8 cellular contexts compared by ENCODE assay signal in genomic region chr11:9930562-9931331, GRCh38.
DNase-seq lines count a peak whose midpoint lies in the region; ATAC-seq, FAIRE-seq and TF ChIP-seq lines count a peak whose summit lies in the region.
"Not testable (repeated sequence)": the region's sequence is repeated elsewhere in the genome, so short reads cannot be mapped to it uniquely, and the experiment has no call there.

No MANE protein-coding gene starts in this region.

- not testable (repeated sequence) for TF ChIP-seq EP300 in K562 (IDR thresholded peaks at IDR 0.05; ENCODE audit: low read length)
- TF ChIP-seq EP300 in HepG2 (IDR thresholded peaks at IDR 0.05; ENCODE audit: low read depth in 2 of 2, low read length in 2 of 2) (peak; percentile 59 to 60; a peak in 3 of 4 replicates), HepG2 (CRISPR knock-in tag; IDR thresholded peaks at IDR 0.05; ENCODE audit: borderline replicate concordance) (peak; percentile 53; the same call in 1 of the 2 replicates)

- not testable (repeated sequence) for H3K9me2 ChIP-seq in OCI-LY1 (ENCODE audit: low read depth, low read length)

- peaks cover 38% of the 10 kb centered on the region for H3K4me1 Mint-ChIP-seq in WTC11

- not testable (repeated sequence) for H2AFZ ChIP-seq in OCI-LY1 (ENCODE audit: low read length)
- H2AFZ ChIP-seq in K562 (ENCODE audit: low read depth, low read length) (peak overlapping the region; percentile 85), HepG2 (ENCODE audit: low read length) (peak overlapping the region; percentile 39)

- H3K4me3 Mint-ChIP-seq in WTC11 = not testable (repeated sequence)

- POLR2A ChIA-PET in WTC11 (lab: Charles Lee); K562 (lab: Yijun Ruan, JAX): not testable (repeated sequence)
- POLR2A ChIA-PET in HepG2 (lab: Yijun Ruan, JAX) = interaction anchor here (0.6 to 1.5 kb wide), 4 partner anchors 20 to 396 kb away, joined by 3 to 4 read pairs (median 4); partner anchors contain the start of gene ADM

- H3K4me2 ChIP-seq in OCI-LY1 (ENCODE audit: low read length) (peak overlapping the region; percentile 41), K562 (ENCODE audit: insufficient read depth, low read length) (peak overlapping the region; percentile 66), HepG2 (ENCODE audit: low read depth, low read length) (peak overlapping the region; percentile 79)

- H3K79me2 ChIP-seq in OCI-LY1 (ENCODE audit: insufficient read depth, low read length); K562 (ENCODE audit: control insufficient read depth, insufficient read depth, low read length); HepG2 (ENCODE audit: insufficient read depth, low read length): not testable (repeated sequence)

- ATAC-seq in WTC11 = not testable (repeated sequence)
- ATAC-seq in K562 (peak; percentile 65), HepG2 (peak; percentile 100)

- not testable (repeated sequence) for H3K27ac ChIP-seq in OCI-LY1 (ENCODE audit: low read depth, low read length, poor library complexity, severe bottlenecking); K562 (ENCODE audit: extremely low read depth, low read depth, low read length)
- peak overlapping the region; percentile 67 for H3K27ac ChIP-seq in HepG2 (ENCODE audit: extremely low read length, insufficient read depth, low read length)

- not testable (repeated sequence) for H3K36me3 ChIP-seq in OCI-LY1 (ENCODE audit: insufficient read depth, low read length); K562 (ENCODE audit: control insufficient read depth, insufficient read depth, low read length); HepG2 (replicated peaks in 1 of 2; ENCODE audit: control insufficient read depth in 1 of 2, insufficient read depth in 2 of 2, low read length in 2 of 2)

- H3K4me3 ChIP-seq in OCI-LY1 (ENCODE audit: low read depth, low read length, poor library complexity, severe bottlenecking) (peak overlapping the region; percentile 34), K562 (peak overlapping the region; percentile 19; the same call in 1 of the 2 replicates), HepG2 (replicated peaks in 1 of 3; ENCODE audit: insufficient read depth in 1 of 3, low read depth in 2 of 3, low read length in 3 of 3) (peak overlapping the region; percentile 21 to 46 (median 26); a peak in 4 of 6 replicates)

- H3K9me3 ChIP-seq in OCI-LY1 (ENCODE audit: low read length); K562 (replicated peaks; ENCODE audit: control insufficient read depth, insufficient read depth, low read depth, low read length); HepG2 (ENCODE audit: low read length): not testable (repeated sequence)

- not testable (repeated sequence) for H3F3A ChIP-seq in OCI-LY1 (ENCODE audit: insufficient read depth, low read length)

- H4K20me1 ChIP-seq in OCI-LY1 (ENCODE audit: insufficient read depth, low read length); K562 (replicated peaks; ENCODE audit: control insufficient read depth, insufficient read depth, low read length); HepG2 (ENCODE audit: insufficient read depth, low read length): not testable (repeated sequence)

- peaks cover 46% of the 10 kb centered on the region for H3K9me3 Mint-ChIP-seq in WTC11

- FAIRE-seq in K562 (lab: Jason Lieb, UNC) = not testable (repeated sequence)
- peak; percentile 57 for FAIRE-seq in HepG2 (lab: Jason Lieb, UNC)

- H3K27ac Mint-ChIP-seq in WTC11 = not testable (repeated sequence)

- H3K4me1 ChIP-seq in OCI-LY1 (ENCODE audit: insufficient read depth, low read length, severe bottlenecking); K562 (replicated peaks in 1 of 2; ENCODE audit: control insufficient read depth in 2 of 2, insufficient read depth in 2 of 2, low read length in 2 of 2): not testable (repeated sequence)
- H3K4me1 ChIP-seq in HepG2 (ENCODE audit: insufficient read depth, low read length) = peaks cover 56% of the 10 kb centered on the region

- DNase-seq in DMS53 treated with DMSO at 0.1 percent for 48 hours (lab: John Stamatoyannopoulos, UW; ENCODE audit: unreplicated experiment) = peak; percentile 40
- peak; percentile 27 for DNase-seq in HuH-7 (ENCODE audit: low spot score)
- peak; percentile 0 for DNase-seq in NCI-H2171 treated with DMSO at 0.1 percent for 48 hours (lab: John Stamatoyannopoulos, UW)
- peak; percentile 26 for DNase-seq in WTC11 (ENCODE audit: low spot score)
- peak in 2 of 4 experiments; percentile 11 to 49 for DNase-seq in K562 (ENCODE audit: extremely low read depth in 1 of 4, low spot score in 3 of 4)
- DNase-seq in HepG2 (ENCODE audit: low spot score) = peak; percentile 93
- peak; percentile 2 for DNase-seq in stimulated activated CD4-positive, alpha-beta T cell treated with anti-CD3 and anti-CD28 coated beads, Interleukin-1b, Interleukin-23, amount 100 ng/mL, for 48 hours

- not testable (repeated sequence) for TF ChIP-seq POLR2A in K562 (conservative IDR thresholded peaks at IDR 0.05)
- peak; percentile 46 to 68; a peak in 3 of 4 replicates for TF ChIP-seq POLR2A in HepG2 (IDR thresholded peaks at IDR 0.05; ENCODE audit: insufficient read depth in 1 of 2, low read depth in 2 of 2, low read length in 2 of 2)

- CTCF ChIA-PET in WTC11 (lab: Charles Lee) = interaction anchor here (1.1 kb wide), 1 partner anchor 10 kb away, joined by 3 read pairs; no protein-coding TSS in a partner anchor
- CTCF ChIA-PET in K562 (lab: Yijun Ruan, JAX; ENCODE audit: low intra/inter-chr PET ratio); HepG2 (lab: Yijun Ruan, JAX; ENCODE audit: low intra/inter-chr PET ratio, low total read pairs): not testable (repeated sequence)

- not testable (repeated sequence) for TF ChIP-seq RAD21 in K562 (CRISPR knock-in tag; conservative IDR thresholded peaks at IDR 0.05 in 1 of 2, IDR thresholded peaks at IDR 0.05 in 1 of 2)
- peak; percentile 56; the same call in 1 of the 2 replicates for TF ChIP-seq RAD21 in HepG2 (CRISPR knock-in tag; IDR thresholded peaks at IDR 0.05)

- in situ Hi-C loops in K562 (cut with MboI); HepG2 (cut with HindIII; ENCODE audit: extremely low pct_ligation_motif_present, low pct_unique_long_range_greater_than_20kb): not testable (repeated sequence)

- not testable (repeated sequence) for H3K27me3 Mint-ChIP-seq in WTC11 (ENCODE audit: low read depth)

- not testable (repeated sequence) for H3K9ac ChIP-seq in OCI-LY1 (ENCODE audit: low read length); K562 (ENCODE audit: insufficient read depth in 1 of 2, low read depth in 2 of 2, low read length in 2 of 2)
- H3K9ac ChIP-seq in HepG2 (ENCODE audit: insufficient read depth, low read depth, low read length) = peak overlapping the region; percentile 48

- H3K27me3 ChIP-seq in OCI-LY1 (ENCODE audit: insufficient read depth, low read length); K562 (ENCODE audit: control insufficient read depth in 2 of 2, insufficient read depth in 2 of 2, low read length in 2 of 2); HepG2 (ENCODE audit: control insufficient read depth in 1 of 2, insufficient read depth in 2 of 2, low read length in 2 of 2): not testable (repeated sequence)

- BruUV-seq in K562 (replicated peaks; lab: Mats Ljungman, UMichigan); HepG2 (replicated peaks; lab: Mats Ljungman, UMichigan): not testable (repeated sequence)

- peaks cover 49% of the 10 kb centered on the region for H3K36me3 Mint-ChIP-seq in WTC11

- 8% methylated on average over 14 of the region's 14 CpGs for WGBS in K562 (ENCODE audit: insufficient coverage, low coverage, missing lambda C conversion rate)
- 69% methylated on average over 11 of the region's 14 CpGs for WGBS in HepG2 (ENCODE audit: low lambda C conversion rate)

- H3K9me1 ChIP-seq in K562 (ENCODE audit: control insufficient read depth, insufficient read depth, low read length) = not testable (repeated sequence)

- TF ChIP-seq CTCF in OCI-LY1 (IDR thresholded peaks at IDR 0.05; ENCODE audit: low read length); WTC11 (IDR thresholded peaks at IDR 0.05); K562 (IDR thresholded peaks at IDR 0.05 in 2 of 3, conservative IDR thresholded peaks at IDR 0.05 in 1 of 3; ENCODE audit: insufficient read depth in 2 of 3, low read depth in 1 of 3, low read length in 3 of 3); HepG2 (CRISPR knock-in tag; IDR thresholded peaks at IDR 0.05): not testable (repeated sequence)

- intact Hi-C loops in K562 (cut with micrococcal nuclease); HepG2 (cut with micrococcal nuclease; ENCODE audit: unreplicated experiment): not testable (repeated sequence)

TF ChIP-seq in WTC11, 78 proteins besides CTCF, POLR2A, EP300 and RAD21 (continues in another document):
- TF ChIP-seq GABPB1 (CRISPR knock-in tag; IDR thresholded peaks at IDR 0.05) = peak; percentile 86

TF ChIP-seq in K562, 482 proteins besides CTCF, POLR2A, EP300 and RAD21 (continues in another document):
- TF ChIP-seq FOXK1 (CRISPR knock-in tag; IDR thresholded peaks at IDR 0.05; ENCODE audit: borderline replicate concordance) (peak; percentile 48; the same call in 1 of the 2 replicates), ZFX (CRISPR knock-in tag; IDR thresholded peaks at IDR 0.05) (peak; percentile 28)
- TF ChIP-seq, protein P1, sequence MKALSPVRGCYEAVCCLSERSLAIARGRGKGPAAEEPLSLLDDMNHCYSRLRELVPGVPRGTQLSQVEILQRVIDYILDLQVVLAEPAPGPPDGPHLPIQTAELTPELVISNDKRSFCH (CRISPR knock-in tag; IDR thresholded peaks at IDR 0.05) = not testable (repeated sequence)
- TF ChIP-seq, protein P1 (tag; IDR thresholded peaks at IDR 0.05) = 0 out of 2 replicates have a peak, but pooled peaks have one; percentile 43

TF ChIP-seq in HepG2, 621 proteins besides CTCF, POLR2A, EP300 and RAD21 (continues in another document):
- TF ChIP-seq MED1 (CRISPR knock-in tag; IDR thresholded peaks at IDR 0.05) = peak; percentile 74
